Comparison of ENCODE assay signal across 12 cellular contexts in the genomic region with DNA sequence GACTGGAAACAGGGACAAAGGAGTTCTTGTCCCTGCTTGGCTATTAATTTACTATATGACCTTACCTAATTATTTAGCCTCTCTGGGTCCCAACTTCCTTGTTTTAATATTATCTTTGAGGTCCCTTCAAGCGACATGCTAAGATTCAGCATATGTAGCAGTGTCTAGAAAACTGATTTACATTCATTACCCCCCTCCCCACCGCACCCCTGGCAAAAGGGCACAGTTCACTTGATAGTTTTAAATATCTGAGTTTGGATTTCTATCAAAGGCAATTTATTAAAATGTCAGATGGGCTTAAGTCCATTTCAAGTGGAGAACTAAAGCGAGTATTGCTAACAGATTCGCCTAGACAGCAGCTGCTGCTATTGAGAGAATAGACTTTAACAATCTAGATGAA. TPM values are rescaled to one million over a fixed set of nuclear protein-coding genes. Genes with fewer than 3 reads are reported as not detected.
A peak's percentile ranks its signal among the peaks of the same experiment; 100 is the strongest.
DNase-seq lines count a peak whose midpoint lies in the region; ATAC-seq and TF ChIP-seq lines count a peak whose summit lies in the region.
"Had no signal": no experiment of that assay in that cellular context is flagged by ENCODE, and none has a peak within 500 bp of the region (broad histone marks: within the 10 kb centered on the region; RNA-seq: fewer than 3 reads in every experiment).

No MANE protein-coding gene starts in this region.

- peak overlapping the region; percentile 81 for H2BK5ac ChIP-seq in IMR-90 (ENCODE audit: low read depth, low read length, poor library complexity, severe bottlenecking)

- peak overlapping the region; percentile 96 for H3K27ac ChIP-seq in CD4-positive, CD25-positive, alpha-beta regulatory T cell (ENCODE audit: insufficient read depth, low read length, poor library complexity, severe bottlenecking)
- H3K27ac ChIP-seq in IMR-90 (ENCODE audit: insufficient read depth, low read length) (no peak overlapping the region), heart right ventricle (peak overlapping the region in 1 of 10 donors; percentile 22)
- H3K27ac ChIP-seq in effector memory CD4-positive, alpha-beta T cell (ENCODE audit: insufficient read depth, low read length, poor library complexity, severe bottlenecking) = peak overlapping the region; percentile 11

- H3K9me1 ChIP-seq in IMR-90 (ENCODE audit: insufficient read depth, low read length) = peaks cover 17% of the 10 kb centered on the region

- TF ChIP-seq CTCF in IMR-90 (conservative IDR thresholded peaks at IDR 0.05; ENCODE audit: low read depth, low read length) (no peak), neural crest cell (conservative IDR thresholded peaks at IDR 0.05) (no peak), heart right ventricle (IDR thresholded peaks at IDR 0.05) (no peak)

- peak overlapping the region; percentile 44; the same call in 1 of the 2 replicates for H3K4me2 ChIP-seq in IMR-90 (ENCODE audit: low read depth, low read length)

- H3K4me1 ChIP-seq in CD4-positive, CD25-positive, alpha-beta regulatory T cell (ENCODE audit: control insufficient read depth, insufficient read depth, low read length, poor library complexity, severe bottlenecking) = peaks cover 74% of the 10 kb centered on the region
- H3K4me1 ChIP-seq in IMR-90 (ENCODE audit: control insufficient read depth, insufficient read depth, low read length) = peaks cover 17% of the 10 kb centered on the region
- H3K4me1 ChIP-seq in effector memory CD4-positive, alpha-beta T cell (ENCODE audit: control insufficient read depth, insufficient read depth, low read length, poor library complexity, severe bottlenecking) = peaks cover 37% of the 10 kb centered on the region
- H3K4me1 ChIP-seq in heart right ventricle = peaks cover 4 to 82% (median 24%) of the 10 kb centered on the region in 9 donors

- peak overlapping the region; percentile 93 to 99 (median 97) for H3K4me3 Mint-ChIP-seq in CD4-positive, CD25-positive, alpha-beta regulatory T cell
- peak overlapping the region; percentile 83 for H3K4me3 Mint-ChIP-seq in neural crest cell

- H2AFZ ChIP-seq in IMR-90 (replicated peaks; ENCODE audit: low read length, poor library complexity) = no peak overlapping the region

- no peak overlapping the region for H2BK20ac ChIP-seq in IMR-90 (ENCODE audit: low read depth, low read length)

- H3K14ac ChIP-seq in IMR-90 (replicated peaks; ENCODE audit: low read depth, low read length) = peak overlapping the region; percentile 82

- H3K27me3 ChIP-seq in CD4-positive, CD25-positive, alpha-beta regulatory T cell (ENCODE audit: control insufficient read depth, insufficient read depth, low read length) = no peaks in the 10 kb centered on the region
- H3K27me3 ChIP-seq in IMR-90 (ENCODE audit: control insufficient read depth, insufficient read depth, low read length) (no peaks in the 10 kb centered on the region), heart right ventricle (peaks cover 0 to 2% (median 0%) of the 10 kb centered on the region in 7 donors)
- no peaks in the 10 kb centered on the region for H3K27me3 ChIP-seq in effector memory CD4-positive, alpha-beta T cell (replicated peaks; ENCODE audit: control insufficient read depth, insufficient read depth, low read length, poor library complexity, severe bottlenecking)

- H3K27ac Mint-ChIP-seq in CD4-positive, CD25-positive, alpha-beta regulatory T cell = peak overlapping the region; percentile 83 to 99 (median 83)
- H3K27ac Mint-ChIP-seq in neural crest cell (ENCODE audit: unreplicated experiment) = peak overlapping the region; percentile 35

- H3K9me3 Mint-ChIP-seq in CD4-positive, CD25-positive, alpha-beta regulatory T cell = no peaks in the 10 kb centered on the region
- H3K9me3 Mint-ChIP-seq in neural crest cell = no peaks in the 10 kb centered on the region

- H2AK9ac ChIP-seq in IMR-90 (replicated peaks; ENCODE audit: low read depth, low read length, poor library complexity) = no peak overlapping the region

- H3K27me3 Mint-ChIP-seq in CD4-positive, CD25-positive, alpha-beta regulatory T cell = peaks cover 6% of the 10 kb centered on the region
- no peaks in the 10 kb centered on the region for H3K27me3 Mint-ChIP-seq in neural crest cell (ENCODE audit: low read depth)

- TF ChIP-seq RAD21 in IMR-90 (IDR thresholded peaks at IDR 0.05; ENCODE audit: low read length) = no peak

- BruUV-seq in IMR-90 (replicated peaks; lab: Mats Ljungman, UMichigan) = no TSS peak

- peaks cover 37% of the 10 kb centered on the region for H4K20me1 ChIP-seq in IMR-90 (ENCODE audit: insufficient read depth, low read length)

- peaks cover 3% of the 10 kb centered on the region for H3K36me3 ChIP-seq in CD4-positive, CD25-positive, alpha-beta regulatory T cell (ENCODE audit: control insufficient read depth, insufficient read depth, low read length)
- H3K36me3 ChIP-seq in IMR-90 (ENCODE audit: control insufficient read depth, insufficient read depth, low read length) (no peaks in the 10 kb centered on the region), heart right ventricle (no peaks in the 10 kb centered on the region)
- H3K36me3 ChIP-seq in effector memory CD4-positive, alpha-beta T cell (ENCODE audit: control insufficient read depth, insufficient read depth, low read length) = no peaks in the 10 kb centered on the region

- H3K4me1 Mint-ChIP-seq in CD4-positive, CD25-positive, alpha-beta regulatory T cell = peaks cover 36 to 69% (median 60%) of the 10 kb centered on the region in 4 donors
- H3K4me1 Mint-ChIP-seq in neural crest cell = peaks cover 69% of the 10 kb centered on the region

- H4K91ac ChIP-seq in IMR-90 (ENCODE audit: insufficient read depth, low read depth, low read length) = no peak overlapping the region

- peaks cover 3% of the 10 kb centered on the region for H3K36me3 Mint-ChIP-seq in CD4-positive, CD25-positive, alpha-beta regulatory T cell
- H3K36me3 Mint-ChIP-seq in neural crest cell (ENCODE audit: low read depth) = no peaks in the 10 kb centered on the region

- dilution Hi-C loops in IMR-90 (cut with HindIII; ENCODE audit: low sequenced_read_pairs, unreplicated experiment) = no loop called here

- no peak overlapping the region for H4K5ac ChIP-seq in IMR-90 (ENCODE audit: low read depth, low read length)

- intact Hi-C loops in IMR-90 (cut with micrococcal nuclease) (loop anchor here (10.0 kb wide), 1 partner anchor 810 kb away; no protein-coding TSS in a partner anchor), heart right ventricle (cut with DNase I) (loop anchor here in 3 of 10 donors (10.0 kb wide), 4 partner anchors 50 to 160 kb away; no protein-coding TSS in a partner anchor)

- peak overlapping the region; percentile 4; the same call in 1 of the 2 replicates for H3K18ac ChIP-seq in IMR-90 (ENCODE audit: low read depth, low read length)

- peak overlapping the region; percentile 98 for H3K4me3 ChIP-seq in CD4-positive, CD25-positive, alpha-beta regulatory T cell (ENCODE audit: low read depth, low read length)
- H3K4me3 ChIP-seq in IMR-90 (ENCODE audit: insufficient read depth, low read depth, low read length) (no peak overlapping the region), heart right ventricle (peak overlapping the region in 2 of 10 donors; percentile 5 to 87)
- peak overlapping the region; percentile 31 for H3K4me3 ChIP-seq in effector memory CD4-positive, alpha-beta T cell (ENCODE audit: insufficient read depth, low read depth, low read length, poor library complexity, severe bottlenecking)
- H3K4me3 ChIP-seq: skin epidermis had no signal

- WGBS in IMR-90 (ENCODE audit: extremely low coverage in 2 of 2, insufficient read length in 1 of 2), 2 experiments = no CpG with 5 or more reads among the region's 4 CpGs
- 76 to 80% methylated on average over 4 of the region's 4 CpGs for WGBS in heart right ventricle, 2 donors

- H3K23ac ChIP-seq in IMR-90 (ENCODE audit: low read depth, low read length) = no peak overlapping the region

- CTCF ChIA-PET in IMR-90 (lab: Yijun Ruan, JAX) = interaction anchor here (0.6 to 0.9 kb wide), 3 partner anchors 11 to 87 kb away, joined by 3 read pairs; no protein-coding TSS in a partner anchor

- H4K8ac ChIP-seq in IMR-90 (ENCODE audit: low read depth in 2 of 2, low read length in 2 of 2) = no peak overlapping the region

- TF ChIP-seq POLR2A in IMR-90 (IDR thresholded peaks at IDR 0.05; ENCODE audit: low read depth, low read length) = no peak

- H3K9me3 ChIP-seq in CD4-positive, CD25-positive, alpha-beta regulatory T cell (ENCODE audit: control insufficient read depth in 2 of 2, low read length in 2 of 2) = no peaks in the 10 kb centered on the region
- H3K9me3 ChIP-seq in IMR-90 (ENCODE audit: control insufficient read depth, insufficient read depth, low read length) (no peaks in the 10 kb centered on the region), heart right ventricle (no peaks in the 10 kb centered on the region)
- no peaks in the 10 kb centered on the region for H3K9me3 ChIP-seq in effector memory CD4-positive, alpha-beta T cell (ENCODE audit: control insufficient read depth, low read length)

- in situ Hi-C loops in IMR-90 (cut with MboI; ENCODE audit: low sequenced_read_pairs) = no loop called here

- H2BK120ac ChIP-seq in IMR-90 (ENCODE audit: low read depth, low read length) = 0 out of 2 replicates have a peak overlapping the region, but pooled peaks have one; percentile 37

- POLR2A ChIA-PET in IMR-90 (lab: Charles Lee; ENCODE audit: unreplicated experiment) = no interaction called here

- no peak overlapping the region for H2BK15ac ChIP-seq in IMR-90 (ENCODE audit: low read depth, low read length)

- H3K79me1 ChIP-seq in IMR-90 (ENCODE audit: low read depth in 1 of 2, low read length in 2 of 2) = peaks cover 8 to 49% of the 10 kb centered on the region in 2 experiments; a peak in 3 of 4 replicates

- H3K9ac ChIP-seq in IMR-90 (ENCODE audit: low read depth, low read length) = no peak overlapping the region

- no peak for DNase-seq in CD4-positive, CD25-positive, alpha-beta regulatory T cell
- no peak for DNase-seq in IMR-90
- no peak for DNase-seq in effector memory CD4-positive, alpha-beta T cell
- DNase-seq in neural crest cell (ENCODE audit: low read depth, low spot score) = no peak
- DNase-seq in COLO829 (ENCODE audit: low spot score) = no peak
- no peak for DNase-seq in heart right ventricle
- DNase-seq: activated effector memory CD4-positive, alpha-beta T cell treated with anti-CD3 and anti-CD28 coated beads, Interleukin-2, amount 50 U/mL, for 16 hours; left colon; NCI-H748 treated with DMSO at 0.1 percent for 48 hours had no signal

- peak overlapping the region; percentile 20; the same call in 1 of the 2 replicates for H2AK5ac ChIP-seq in IMR-90 (ENCODE audit: low read depth, low read length)

- H3K56ac ChIP-seq in IMR-90 (ENCODE audit: extremely low read depth, insufficient read depth, low read length) = no peak overlapping the region

- ATAC-seq in CD4-positive, CD25-positive, alpha-beta regulatory T cell (ENCODE audit: low read depth in 2 of 2) = no peak
- ATAC-seq in IMR-90 (ENCODE audit: low read depth) = no peak
- ATAC-seq in activated CD4-positive, CD25-positive, alpha-beta regulatory T cell treated with anti-CD3 and anti-CD28 coated beads, Interleukin-2, amount 50 U/mL, for 24 hours = no peak
- ATAC-seq in GM19023 (IDR thresholded peaks at IDR 0.05; ENCODE audit: unreplicated experiment) = no peak
- no peak for ATAC-seq in heart right ventricle
- ATAC-seq: left colon had no signal

- H3K4ac ChIP-seq in IMR-90 (ENCODE audit: low read depth, low read length) = peak overlapping the region; percentile 60; the same call in 1 of the 2 replicates

RNA-seq across cellular contexts. Expression of a gene that starts 3.9 kb away (rescaled TPM):
- total RNA-seq in CD4-positive, CD25-positive, alpha-beta regulatory T cell = 407 TPM
- 10 to 100 TPM; 25.8 to 29.0 (median 27.9) TPM for polyA plus RNA-seq in CD4-positive, CD25-positive, alpha-beta regulatory T cell
- 58.6 and 65.2 TPM in 2 replicates for total RNA-seq in IMR-90 (2012; rRNA removed)
- polyA plus RNA-seq in IMR-90 (2012; rRNA removed) = 67.4 and 71.2 TPM in 2 replicates
- 38.0 and 40.7 TPM in 2 replicates for polyA plus RNA-seq in IMR-90 (2012; cell fraction: cytosol; rRNA removed)
- polyA plus RNA-seq in IMR-90 (2012; cell fraction: nucleus; rRNA removed; ENCODE audit: low replicate concordance) = 28.2 and 53.3 TPM in 2 replicates
- total RNA-seq in neural crest cell = 90.2 and 94.4 TPM in 2 replicates
- total RNA-seq in heart right ventricle = 10 to 100 TPM in 6 of 10 donors, 1 to 10 TPM in 4; 4.7 to 34.9 (median 11.0) TPM
- polyA plus RNA-seq in heart right ventricle = 1 to 10 TPM; 6.7 to 8.3 TPM
